ENCODE assay signal across 8 cellular contexts in the genomic region with DNA sequence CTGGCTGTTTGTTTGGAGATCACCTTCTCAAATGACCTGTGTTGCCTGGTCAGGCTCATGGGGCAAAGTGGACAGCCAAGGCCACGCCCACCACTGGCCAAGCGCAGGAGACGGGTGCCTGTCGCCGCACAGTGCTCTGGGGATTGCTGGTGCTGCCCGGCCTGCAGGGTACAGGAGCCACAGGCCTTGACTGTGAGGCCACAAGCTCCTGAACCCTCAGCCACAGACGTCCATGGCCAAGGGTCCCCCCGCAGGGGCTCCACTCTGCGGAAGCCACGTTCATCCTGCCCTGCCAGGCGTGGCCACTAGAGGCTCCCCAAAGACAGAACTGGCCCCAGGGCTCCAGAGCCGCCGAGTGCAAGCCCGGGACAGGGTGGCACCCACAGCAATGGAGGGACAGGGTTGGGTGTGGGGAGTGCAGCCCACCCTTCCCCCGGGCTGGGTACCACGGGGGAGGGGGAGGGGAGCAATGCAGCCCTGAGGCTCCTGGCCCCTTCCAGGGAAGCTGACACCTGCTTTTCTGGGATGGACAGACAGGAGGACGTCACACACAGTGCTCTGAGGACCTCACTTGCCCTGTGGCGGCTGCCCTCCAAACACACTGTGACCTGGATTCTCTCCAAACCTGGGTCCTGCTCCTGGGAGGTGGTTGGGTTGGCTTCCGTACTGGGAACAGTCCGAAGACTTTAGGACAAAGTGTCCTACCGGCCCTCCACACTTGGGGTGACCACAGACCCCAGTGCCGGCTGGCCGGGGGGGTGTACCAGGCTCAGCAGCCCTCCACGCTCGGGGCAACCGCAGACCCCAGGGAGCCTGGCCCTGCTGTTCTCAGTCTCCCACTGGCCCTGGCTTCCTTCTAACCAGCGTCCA. TPM values are rescaled to one million over a fixed set of nuclear protein-coding genes. Genes with fewer than 3 reads are reported as not detected.
DNase-seq lines count a peak whose midpoint lies in the region; ATAC-seq, FAIRE-seq and TF ChIP-seq lines count a peak whose summit lies in the region.

No MANE protein-coding gene starts in this region.

- FAIRE-seq in GM12891 (lab: Jason Lieb, UNC) = no peak

- H3K4me3 ChIP-seq in duodenal mucosa (ENCODE audit: low read depth in 1 of 2, low read length in 2 of 2) (peak overlapping the region; percentile 34 to 51), lung (no peak overlapping the region)

- no peak overlapping the region for H3K27ac ChIP-seq in duodenal mucosa (ENCODE audit: low read depth, low read length)
- H3K27ac ChIP-seq in lung (ENCODE audit: low read depth in 1 of 2, low read length in 1 of 2) = no peak overlapping the region

- H3K36me3 ChIP-seq in duodenal mucosa (ENCODE audit: control insufficient read depth in 1 of 2, insufficient read depth in 2 of 2, low read length in 2 of 2) (peaks cover 3% of the 10 kb centered on the region in 2 donors), lung (ENCODE audit: control insufficient read depth in 2 of 2, insufficient read depth in 2 of 2, low read length in 2 of 2) (peaks cover 0 to 7% of the 10 kb centered on the region in 2 donors)

- no peaks in the 10 kb centered on the region for H3K9me3 ChIP-seq in duodenal mucosa (ENCODE audit: control insufficient read depth in 1 of 2, low read length in 2 of 2)
- no peaks in the 10 kb centered on the region for H3K9me3 ChIP-seq in lung (ENCODE audit: control insufficient read depth in 2 of 2, insufficient read depth in 1 of 2, low read length in 1 of 2)

- H3K4me1 ChIP-seq in duodenal mucosa (ENCODE audit: control insufficient read depth in 1 of 2, insufficient read depth in 2 of 2, low read length in 2 of 2) (peaks cover 24 to 39% of the 10 kb centered on the region in 2 donors), lung (ENCODE audit: control insufficient read depth in 2 of 2, insufficient read depth in 2 of 2, low read length in 2 of 2) (peaks cover 8 to 12% of the 10 kb centered on the region in 2 donors)

- ATAC-seq in HG03039 (IDR thresholded peaks at IDR 0.05; ENCODE audit: unreplicated experiment) = peak; percentile 58
- peak; percentile 80 for ATAC-seq in lung (ENCODE audit: insufficient read depth, low FRiP score)
- ATAC-seq in HG02938 (IDR thresholded peaks at IDR 0.05; ENCODE audit: unreplicated experiment) = no peak

- peak; percentile 85 for DNase-seq in GM12891 (ENCODE audit: insufficient read length, low spot score)
- DNase-seq in NCI-H345 (lab: John Stamatoyannopoulos, UW) = peak; percentile 85
- peak; percentile 43 to 56 for DNase-seq in activated CD4-positive, alpha-beta T cell treated with anti-CD3 and anti-CD28 coated beads, Interleukin-2, amount 50 U/mL, for 24 hours (ENCODE audit: low read depth in 1 of 2, low spot score in 1 of 2)
- DNase-seq in lung (ENCODE audit: low spot score) = peak; percentile 73
- peak; percentile 44 for DNase-seq in stimulated activated CD8-positive, alpha-beta memory T cell treated with anti-CD3 and anti-CD28 coated beads, Interleukin-12 subunit alpha, Interleukin-12 subunit beta, amount 100 ng/mL, for 1 hour (ENCODE audit: low read depth)

- TF ChIP-seq CTCF in lung (IDR thresholded peaks at IDR 0.05; ENCODE audit: control extremely low read depth, extremely low read depth) = peak; percentile 59

- H3K27me3 ChIP-seq in duodenal mucosa (ENCODE audit: control insufficient read depth in 1 of 2, insufficient read depth in 2 of 2, low read length in 2 of 2) (no peaks in the 10 kb centered on the region), lung (ENCODE audit: control insufficient read depth, insufficient read depth) (no peaks in the 10 kb centered on the region)

- H3K9ac ChIP-seq in duodenal mucosa (ENCODE audit: low read depth in 1 of 2, low read length in 2 of 2) = peak overlapping the region; percentile 41 to 49

- no peak for TF ChIP-seq POLR2A in GM12891 (IDR thresholded peaks at IDR 0.05; ENCODE audit: low read depth, low read length)

- WGBS in lung, 2 donors = 24 to 41% methylated on average over 26 of the region's 27 CpGs

TF ChIP-seq in GM12891, 5 proteins besides CTCF, POLR2A, EP300 and RAD21:
- no peak for TF ChIP-seq POLR2AphosphoS5 (IDR thresholded peaks at IDR 0.05; ENCODE audit: low read depth, low read length)
- no peak for TF ChIP-seq TAF1 (IDR thresholded peaks at IDR 0.05; ENCODE audit: low read depth, low read length)
- TF ChIP-seq SPI1 (IDR thresholded peaks at IDR 0.05; ENCODE audit: low read depth, low read length) = no peak
- no peak for TF ChIP-seq PAX5 (IDR thresholded peaks at IDR 0.05; ENCODE audit: insufficient read depth, low read length, severe bottlenecking)
- no peak for TF ChIP-seq POU2F2 (IDR thresholded peaks at IDR 0.05; ENCODE audit: low read depth, low read length)

RNA-seq across cellular contexts. Expression of a gene that starts 21.5 kb away (rescaled TPM):
- polyA plus RNA-seq in GM12891 (2012; ENCODE audit: low read depth, missing spikeins) = 0.09 TPM
- total RNA-seq in lung = 10 to 100 TPM in 1 of 2 donors, 1 to 10 TPM in 1; 6.4 to 24.1 TPM
- 1 to 10 TPM; 3.7 to 5.2 TPM for polyA plus RNA-seq in lung

RNA-seq across cellular contexts. Expression of a gene that starts 59.6 kb away (rescaled TPM):
- 5.7 TPM for polyA plus RNA-seq in GM12891 (2012; ENCODE audit: low read depth, missing spikeins)
- total RNA-seq in lung = 10 to 100 TPM in 1 of 2 donors, 1 to 10 TPM in 1; 8.5 to 12.1 TPM
- polyA plus RNA-seq in lung = 1 to 10 TPM; 3.1 to 3.6 TPM
